Comparison of ENCODE assay signal across 9 cellular contexts in the genomic region with DNA sequence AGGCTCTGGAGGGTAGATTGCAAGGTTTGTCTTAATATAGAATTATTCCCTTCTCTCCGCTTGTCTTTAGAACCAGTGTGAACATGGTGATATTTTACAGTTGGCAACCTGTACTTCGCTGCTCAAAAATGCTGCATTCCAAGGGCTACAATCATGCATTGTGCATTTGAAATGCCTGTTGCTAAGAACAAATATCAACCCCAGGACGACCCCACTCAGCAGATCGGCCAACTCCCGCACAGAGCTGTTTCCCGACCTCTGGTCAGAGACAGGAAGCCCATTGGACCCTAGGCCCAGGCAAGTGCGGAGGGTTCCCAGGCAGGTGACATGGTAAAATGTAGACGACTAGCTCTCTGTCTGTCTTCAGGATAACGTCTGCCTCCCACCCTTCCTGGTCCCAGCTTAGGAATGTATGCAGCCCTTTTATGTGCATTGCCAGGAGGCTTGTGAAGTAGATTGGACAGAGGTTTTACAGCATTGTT.
DNase-seq lines count a peak whose midpoint lies in the region; ATAC-seq, FAIRE-seq and TF ChIP-seq lines count a peak whose summit lies in the region.
"Had no signal": no experiment of that assay in that cellular context is flagged by ENCODE, and none has a peak within 500 bp of the region (broad histone marks: within the 10 kb centered on the region; RNA-seq: fewer than 3 reads in every experiment).

No MANE protein-coding gene starts in this region.

- H3K27ac ChIP-seq in pancreas, result peak overlapping the region in 2 of 4 donors; percentile 1 to 12

- in situ Hi-C loops in SK-MEL-5 (cut with HindIII; ENCODE audit: low pct_unique_long_range_greater_than_20kb, low sequenced_read_pairs), result no loop called here

- POLR2A ChIA-PET in BJ (lab: Charles Lee), result no interaction called here

- H3K9me3 ChIP-seq in pancreas, result no peaks in the 10 kb centered on the region

- ATAC-seq in pancreas (peak; percentile 27 to 42 (median 29)), HG02870 (IDR thresholded peaks at IDR 0.05; ENCODE audit: unreplicated experiment) (no peak)

- TF ChIP-seq CTCF in BJ (IDR thresholded peaks at IDR 0.05; ENCODE audit: insufficient read depth, low read depth, low read length) (no peak), foreskin fibroblast (IDR thresholded peaks at IDR 0.05; ENCODE audit: low read depth, low read length) (no peak), pancreas (IDR thresholded peaks at IDR 0.05) (no peak)

- 58 to 63% methylated on average over 9 of the region's 9 CpGs for WGBS in pancreas, 2 donors

- intact Hi-C loops in pancreas (cut with DNase I), result no loop called here

- no peak overlapping the region for H3K4me3 ChIP-seq in BJ (ENCODE audit: low read depth, low read length)
- no peak overlapping the region for H3K4me3 ChIP-seq in foreskin fibroblast (ENCODE audit: low read depth in 1 of 2, low read length in 2 of 2)
- H3K4me3 ChIP-seq in pancreas, result no peak overlapping the region

- H3K27me3 ChIP-seq in BJ (ENCODE audit: control insufficient read depth, insufficient read depth, low read length) (no peaks in the 10 kb centered on the region), pancreas (no peaks in the 10 kb centered on the region)

- CTCF ChIA-PET in BJ (lab: Yijun Ruan, JAX), result interaction anchor here (1.2 kb wide), 2 partner anchors 9 to 266 kb away, joined by 3 read pairs; no protein-coding TSS in a partner anchor

- peak; percentile 14 for DNase-seq in BJ (ENCODE audit: low read depth)
- peak; percentile 46 for DNase-seq in SK-MEL-5 (ENCODE audit: low read depth, low spot score)
- DNase-seq in foreskin fibroblast, result peak; percentile 59 to 74
- no peak for DNase-seq in pancreas
- no peak for DNase-seq in SIG-M5 (lab: John Stamatoyannopoulos, UW)
- DNase-seq in NCI-H2107 treated with DMSO at 0.1 percent for 48 hours (lab: John Stamatoyannopoulos, UW; ENCODE audit: unreplicated experiment), result no peak
- no peak for DNase-seq in GDM1 (lab: John Stamatoyannopoulos, UW)
- DNase-seq: MM.1S had no signal

- H3K36me3 ChIP-seq in BJ (ENCODE audit: control insufficient read depth, insufficient read depth, low read length), result no peaks in the 10 kb centered on the region
- no peaks in the 10 kb centered on the region for H3K36me3 ChIP-seq in pancreas

- peaks cover 5 to 11% (median 8%) of the 10 kb centered on the region in 3 donors for H3K4me1 ChIP-seq in pancreas

- no peak for FAIRE-seq in pancreas (lab: Jason Lieb, UNC)

Comparison
In these comparisons a context has a peak if more than half of its experiments do, and no peak if none do; other contexts are left out.
1. DNase-seq: peak in BJ (single experiment), SK-MEL-5 (single experiment) and foreskin fibroblast (2 of 2); none in pancreas (0 of 6), SIG-M5 (single experiment), NCI-H2107 treated with DMSO at 0.1 percent for 48 hours (single experiment) and GDM1 (single experiment).